Comparison of ENCODE assay signal across 1 cellular context in the genomic region with DNA sequence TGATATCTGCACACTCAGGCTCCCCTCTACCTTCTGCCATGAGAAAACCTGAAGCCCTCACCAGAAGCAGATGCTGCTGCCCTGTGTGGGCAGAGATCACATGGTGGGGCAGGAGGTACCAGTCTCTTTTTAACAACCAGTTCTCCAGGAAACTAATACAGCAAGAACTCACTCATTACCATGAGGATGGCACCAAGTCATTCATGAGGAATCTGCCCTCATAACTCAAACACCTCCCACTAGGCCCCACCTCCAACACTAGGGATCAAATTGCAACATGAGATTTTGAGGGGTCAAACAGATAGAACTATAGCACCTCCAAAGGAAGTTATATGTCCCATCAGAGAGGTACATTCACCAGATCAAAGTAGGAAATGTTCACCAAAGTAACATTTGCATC.
TF ChIP-seq lines count a peak whose summit lies in the region.

No MANE protein-coding gene starts in this region.

TF ChIP-seq in HCT116, 20 proteins besides CTCF, POLR2A, EP300 and RAD21:
- TF ChIP-seq CEBPB (IDR thresholded peaks at IDR 0.05; ENCODE audit: low read depth) (peak; percentile 18; the same call in 1 of the 2 replicates), ZNF274 (IDR thresholded peaks at IDR 0.05; ENCODE audit: low read depth, low read length) (no peak), SP1 (IDR thresholded peaks at IDR 0.05; ENCODE audit: low read depth) (no peak)
